ENCODE assay signal across 1 cellular context in the genomic region with DNA sequence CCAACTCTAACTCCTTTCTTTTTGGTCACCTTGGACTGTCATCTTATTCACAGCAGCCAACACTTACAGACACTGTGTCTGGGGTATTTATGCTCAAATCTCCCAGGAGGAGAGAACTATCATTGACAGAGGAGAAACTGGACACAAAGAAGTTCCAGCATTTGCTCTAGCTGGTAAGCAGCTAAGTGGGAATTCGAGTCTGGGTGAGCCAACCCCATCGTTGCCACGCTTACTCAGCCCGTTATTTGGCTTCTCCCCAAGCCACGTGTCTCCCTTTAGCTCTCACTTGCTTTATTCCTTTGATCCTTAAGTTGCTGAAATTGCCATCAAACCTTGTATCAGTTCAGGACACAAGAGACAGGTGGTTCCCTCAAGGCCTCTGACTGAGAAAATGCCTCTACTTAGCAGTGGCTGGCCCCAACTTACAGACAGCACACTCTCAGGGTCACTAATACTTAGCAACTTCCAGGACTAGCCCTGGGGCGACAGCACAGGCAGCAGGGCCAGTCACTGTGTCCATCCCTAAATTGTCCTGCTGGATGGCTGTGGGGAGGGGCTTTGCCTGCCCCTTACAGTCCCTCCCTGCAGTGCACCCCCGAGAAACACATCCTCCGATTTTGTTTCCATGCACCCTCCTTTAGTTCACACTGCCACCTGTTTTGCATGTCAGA.
TF ChIP-seq lines count a peak whose summit lies in the region.

No MANE protein-coding gene starts in this region.

TF ChIP-seq in GM23338, 12 proteins besides CTCF, POLR2A, EP300 and RAD21 (continued from another document):
- TF ChIP-seq, protein P1, sequence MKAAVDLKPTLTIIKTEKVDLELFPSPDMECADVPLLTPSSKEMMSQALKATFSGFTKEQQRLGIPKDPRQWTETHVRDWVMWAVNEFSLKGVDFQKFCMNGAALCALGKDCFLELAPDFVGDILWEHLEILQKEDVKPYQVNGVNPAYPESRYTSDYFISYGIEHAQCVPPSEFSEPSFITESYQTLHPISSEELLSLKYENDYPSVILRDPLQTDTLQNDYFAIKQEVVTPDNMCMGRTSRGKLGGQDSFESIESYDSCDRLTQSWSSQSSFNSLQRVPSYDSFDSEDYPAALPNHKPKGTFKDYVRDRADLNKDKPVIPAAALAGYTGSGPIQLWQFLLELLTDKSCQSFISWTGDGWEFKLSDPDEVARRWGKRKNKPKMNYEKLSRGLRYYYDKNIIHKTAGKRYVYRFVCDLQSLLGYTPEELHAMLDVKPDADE (IDR thresholded peaks at IDR 0.05), result no peak
- TF ChIP-seq EZH2phosphoT487 (IDR thresholded peaks at IDR 0.05; ENCODE audit: unreplicated experiment) (no peak), POLR2AphosphoS5 (IDR thresholded peaks at IDR 0.05; ENCODE audit: low read depth) (no peak), CREB1 (CRISPR knock-in tag; IDR thresholded peaks at IDR 0.05; ENCODE audit: low read depth) (no peak), ZNF114 (CRISPR knock-in tag; IDR thresholded peaks at IDR 0.05) (no peak), ZNF331 (CRISPR knock-in tag; IDR thresholded peaks at IDR 0.05; ENCODE audit: low read depth) (no peak), STAT1 (IDR thresholded peaks at IDR 0.05; ENCODE audit: unreplicated experiment) (no peak), JUNB (IDR thresholded peaks at IDR 0.05; ENCODE audit: unreplicated experiment) (no peak), EZH2 (IDR thresholded peaks at IDR 0.05; ENCODE audit: low read depth, unreplicated experiment) (no peak)
- TF ChIP-seq, protein P2, sequence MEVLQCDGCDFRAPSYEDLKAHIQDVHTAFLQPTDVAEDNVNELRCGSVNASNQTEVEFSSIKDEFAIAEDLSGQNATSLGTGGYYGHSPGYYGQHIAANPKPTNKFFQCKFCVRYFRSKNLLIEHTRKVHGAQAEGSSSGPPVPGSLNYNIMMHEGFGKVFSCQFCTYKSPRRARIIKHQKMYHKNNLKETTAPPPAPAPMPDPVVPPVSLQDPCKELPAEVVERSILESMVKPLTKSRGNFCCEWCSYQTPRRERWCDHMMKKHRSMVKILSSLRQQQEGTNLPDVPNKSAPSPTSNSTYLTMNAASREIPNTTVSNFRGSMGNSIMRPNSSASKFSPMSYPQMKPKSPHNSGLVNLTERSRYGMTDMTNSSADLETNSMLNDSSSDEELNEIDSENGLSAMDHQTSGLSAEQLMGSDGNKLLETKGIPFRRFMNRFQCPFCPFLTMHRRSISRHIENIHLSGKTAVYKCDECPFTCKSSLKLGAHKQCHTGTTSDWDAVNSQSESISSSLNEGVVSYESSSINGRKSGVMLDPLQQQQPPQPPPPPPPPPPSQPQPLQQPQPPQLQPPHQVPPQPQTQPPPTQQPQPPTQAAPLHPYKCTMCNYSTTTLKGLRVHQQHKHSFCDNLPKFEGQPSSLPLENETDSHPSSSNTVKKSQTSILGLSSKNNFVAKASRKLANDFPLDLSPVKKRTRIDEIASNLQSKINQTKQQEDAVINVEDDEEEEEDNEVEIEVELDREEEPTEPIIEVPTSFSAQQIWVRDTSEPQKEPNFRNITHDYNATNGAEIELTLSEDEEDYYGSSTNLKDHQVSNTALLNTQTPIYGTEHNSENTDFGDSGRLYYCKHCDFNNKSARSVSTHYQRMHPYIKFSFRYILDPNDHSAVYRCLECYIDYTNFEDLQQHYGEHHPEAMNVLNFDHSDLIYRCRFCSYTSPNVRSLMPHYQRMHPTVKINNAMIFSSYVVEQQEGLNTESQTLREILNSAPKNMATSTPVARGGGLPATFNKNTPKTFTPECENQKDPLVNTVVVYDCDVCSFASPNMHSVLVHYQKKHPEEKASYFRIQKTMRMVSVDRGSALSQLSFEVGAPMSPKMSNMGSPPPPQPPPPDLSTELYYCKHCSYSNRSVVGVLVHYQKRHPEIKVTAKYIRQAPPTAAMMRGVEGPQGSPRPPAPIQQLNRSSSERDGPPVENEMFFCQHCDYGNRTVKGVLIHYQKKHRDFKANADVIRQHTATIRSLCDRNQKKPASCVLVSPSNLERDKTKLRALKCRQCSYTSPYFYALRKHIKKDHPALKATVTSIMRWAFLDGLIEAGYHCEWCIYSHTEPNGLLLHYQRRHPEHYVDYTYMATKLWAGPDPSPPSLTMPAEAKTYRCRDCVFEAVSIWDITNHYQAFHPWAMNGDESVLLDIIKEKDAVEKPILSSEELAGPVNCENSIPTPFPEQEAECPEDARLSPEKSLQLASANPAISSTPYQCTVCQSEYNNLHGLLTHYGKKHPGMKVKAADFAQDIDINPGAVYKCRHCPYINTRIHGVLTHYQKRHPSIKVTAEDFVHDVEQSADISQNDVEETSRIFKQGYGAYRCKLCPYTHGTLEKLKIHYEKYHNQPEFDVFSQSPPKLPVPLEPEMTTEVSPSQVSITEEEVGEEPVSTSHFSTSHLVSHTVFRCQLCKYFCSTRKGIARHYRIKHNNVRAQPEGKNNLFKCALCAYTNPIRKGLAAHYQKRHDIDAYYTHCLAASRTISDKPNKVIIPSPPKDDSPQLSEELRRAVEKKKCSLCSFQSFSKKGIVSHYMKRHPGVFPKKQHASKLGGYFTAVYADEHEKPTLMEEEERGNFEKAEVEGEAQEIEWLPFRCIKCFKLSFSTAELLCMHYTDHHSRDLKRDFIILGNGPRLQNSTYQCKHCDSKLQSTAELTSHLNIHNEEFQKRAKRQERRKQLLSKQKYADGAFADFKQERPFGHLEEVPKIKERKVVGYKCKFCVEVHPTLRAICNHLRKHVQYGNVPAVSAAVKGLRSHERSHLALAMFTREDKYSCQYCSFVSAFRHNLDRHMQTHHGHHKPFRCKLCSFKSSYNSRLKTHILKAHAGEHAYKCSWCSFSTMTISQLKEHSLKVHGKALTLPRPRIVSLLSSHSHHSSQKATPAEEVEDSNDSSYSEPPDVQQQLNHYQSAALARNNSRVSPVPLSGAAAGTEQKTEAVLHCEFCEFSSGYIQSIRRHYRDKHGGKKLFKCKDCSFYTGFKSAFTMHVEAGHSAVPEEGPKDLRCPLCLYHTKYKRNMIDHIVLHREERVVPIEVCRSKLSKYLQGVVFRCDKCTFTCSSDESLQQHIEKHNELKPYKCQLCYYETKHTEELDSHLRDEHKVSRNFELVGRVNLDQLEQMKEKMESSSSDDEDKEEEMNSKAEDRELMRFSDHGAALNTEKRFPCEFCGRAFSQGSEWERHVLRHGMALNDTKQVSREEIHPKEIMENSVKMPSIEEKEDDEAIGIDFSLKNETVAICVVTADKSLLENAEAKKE (CRISPR knock-in tag; IDR thresholded peaks at IDR 0.05), result no peak
